1 cellular context compared by ENCODE assay signal in the genomic region with DNA sequence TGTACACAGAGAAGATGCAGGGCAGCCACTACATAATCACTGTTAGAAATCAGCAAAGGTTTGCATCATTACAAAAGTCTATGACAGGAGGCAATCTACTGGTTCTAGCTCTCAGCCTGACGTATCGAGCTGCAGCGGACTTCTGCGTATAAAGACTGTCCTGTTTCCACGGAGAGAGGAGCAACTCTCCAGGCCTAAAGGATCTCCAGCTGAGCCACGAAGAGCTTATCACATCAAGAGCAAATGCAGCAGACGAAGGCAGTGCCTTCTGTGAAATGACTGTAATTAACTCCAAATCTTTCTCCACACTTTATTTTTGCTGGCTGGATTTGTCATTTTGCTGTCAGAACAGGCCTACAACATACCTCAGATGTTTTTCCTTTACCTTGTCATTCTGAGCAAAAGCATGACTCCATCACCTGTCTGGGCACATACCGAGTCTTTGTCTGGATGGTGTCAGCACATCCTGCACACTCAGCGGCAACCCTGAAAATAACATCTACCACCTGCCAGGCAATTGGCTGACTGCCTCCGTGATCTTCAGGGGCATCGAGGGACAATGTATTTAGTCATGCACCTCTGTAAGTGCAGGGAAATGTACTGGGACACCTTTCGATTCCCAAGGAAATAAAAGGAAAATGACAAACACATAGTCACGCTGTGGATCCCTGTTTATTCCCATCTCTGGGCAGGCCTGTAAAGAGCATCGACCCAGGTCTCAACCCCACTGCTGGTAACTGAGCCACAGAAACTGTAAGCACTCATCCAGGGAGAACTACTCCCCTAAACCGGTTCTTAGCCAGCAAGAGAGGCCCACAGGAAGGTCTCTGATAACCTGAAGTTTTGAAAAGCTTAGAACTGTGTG.
TF ChIP-seq lines count a peak whose summit lies in the region.

No MANE protein-coding gene starts in this region.

TF ChIP-seq in HepG2, 621 proteins besides CTCF, POLR2A, EP300 and RAD21:
- TF ChIP-seq PRDM4 (CRISPR knock-in tag; IDR thresholded peaks at IDR 0.05; ENCODE audit: borderline replicate concordance) (no peak), NFYB (CRISPR knock-in tag; IDR thresholded peaks at IDR 0.05) (no peak), REXO4 (CRISPR knock-in tag; IDR thresholded peaks at IDR 0.05; ENCODE audit: borderline replicate concordance) (no peak), ZNF577 (CRISPR knock-in tag; IDR thresholded peaks at IDR 0.05; ENCODE audit: borderline replicate concordance, low read depth) (no peak), ZKSCAN5 (CRISPR knock-in tag; IDR thresholded peaks at IDR 0.05) (no peak), ZNF607 (CRISPR knock-in tag; IDR thresholded peaks at IDR 0.05; ENCODE audit: borderline replicate concordance) (no peak), CHCHD3 (CRISPR knock-in tag; IDR thresholded peaks at IDR 0.05) (no peak), NCOA1 (CRISPR knock-in tag; IDR thresholded peaks at IDR 0.05) (no peak), ZNF281 (CRISPR knock-in tag; IDR thresholded peaks at IDR 0.05; ENCODE audit: borderline replicate concordance) (no peak), HMG20A (CRISPR knock-in tag; IDR thresholded peaks at IDR 0.05; ENCODE audit: borderline replicate concordance) (no peak)
- TF ChIP-seq, protein P1, sequence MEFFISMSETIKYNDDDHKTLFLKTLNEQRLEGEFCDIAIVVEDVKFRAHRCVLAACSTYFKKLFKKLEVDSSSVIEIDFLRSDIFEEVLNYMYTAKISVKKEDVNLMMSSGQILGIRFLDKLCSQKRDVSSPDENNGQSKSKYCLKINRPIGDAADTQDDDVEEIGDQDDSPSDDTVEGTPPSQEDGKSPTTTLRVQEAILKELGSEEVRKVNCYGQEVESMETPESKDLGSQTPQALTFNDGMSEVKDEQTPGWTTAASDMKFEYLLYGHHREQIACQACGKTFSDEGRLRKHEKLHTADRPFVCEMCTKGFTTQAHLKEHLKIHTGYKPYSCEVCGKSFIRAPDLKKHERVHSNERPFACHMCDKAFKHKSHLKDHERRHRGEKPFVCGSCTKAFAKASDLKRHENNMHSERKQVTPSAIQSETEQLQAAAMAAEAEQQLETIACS (CRISPR knock-in tag; IDR thresholded peaks at IDR 0.05): no peak
